Comparison of ENCODE assay signal across 17 cellular contexts in genomic region chr3:134621824-134622223, GRCh38. TPM values are rescaled to one million over a fixed set of nuclear protein-coding genes. Genes with fewer than 3 reads are reported as not detected.
DNase-seq lines count a peak whose midpoint lies in the region; ATAC-seq and TF ChIP-seq lines count a peak whose summit lies in the region.
"Had no signal": no experiment of that assay in that cellular context is flagged by ENCODE, and none has a peak within 500 bp of the region (broad histone marks: within the 10 kb centered on the region; RNA-seq: fewer than 3 reads in every experiment).

No MANE protein-coding gene starts in this region.

- H3K4me1 ChIP-seq in fibroblast of lung (ENCODE audit: control insufficient read depth, extremely low read depth, insufficient read depth, low read length) (no peaks in the 10 kb centered on the region), heart left ventricle (no peaks in the 10 kb centered on the region)
- H3K4me1 ChIP-seq: BE2C, SJSA1 had no signal

- intact Hi-C loops in heart left ventricle (cut with DNase I) (no loop called here), head of caudate nucleus (cut with DNase I) (no loop called here)

- ATAC-seq in GM18511 (IDR thresholded peaks at IDR 0.05; ENCODE audit: unreplicated experiment) (peak; percentile 54), heart left ventricle (no peak)

- H3K36me3 ChIP-seq in fibroblast of lung (ENCODE audit: control insufficient read depth, insufficient read depth, low read length): no peaks in the 10 kb centered on the region
- peaks cover 0 to 13% (median 0%) of the 10 kb centered on the region in 9 donors for H3K36me3 ChIP-seq in heart left ventricle
- H3K36me3 ChIP-seq: BE2C, SJSA1 had no signal

- no peaks in the 10 kb centered on the region for H4K20me1 ChIP-seq in fibroblast of lung (ENCODE audit: control insufficient read depth, extremely low read depth, insufficient read depth, low read length)

- no peak overlapping the region for H3K9ac ChIP-seq in fibroblast of lung (ENCODE audit: insufficient read depth, low read length)

- WGBS in heart left ventricle, 4 donors: 69 to 74% (median 72%) methylated on average over 2 of the region's 2 CpGs

- H3K79me2 ChIP-seq in fibroblast of lung (ENCODE audit: control insufficient read depth, insufficient read depth, low read length): no peaks in the 10 kb centered on the region

- H2AFZ ChIP-seq in fibroblast of lung (ENCODE audit: low read length): no peak overlapping the region
- H2AFZ ChIP-seq: PC-9 had no signal

- H3K27ac ChIP-seq in fibroblast of lung (ENCODE audit: insufficient read depth, low read length): no peak overlapping the region
- no peak overlapping the region for H3K27ac ChIP-seq in heart left ventricle
- H3K27ac ChIP-seq: PC-9, SJSA1 had no signal

- no peak overlapping the region for H3K4me3 ChIP-seq in fibroblast of lung (replicated peaks in 1 of 4; ENCODE audit: control extremely low read depth in 1 of 4, insufficient read depth in 1 of 4, low read depth in 3 of 4, low read length in 4 of 4)
- no peak overlapping the region for H3K4me3 ChIP-seq in heart left ventricle
- H3K4me3 ChIP-seq: PC-9, SJSA1 had no signal

- DNase-seq in M059J (ENCODE audit: low read depth): peak; percentile 44
- DNase-seq in fibroblast of lung (ENCODE audit: low read depth in 2 of 2): peak; percentile 15 to 22
- peak; percentile 29 for DNase-seq in stromal cell of bone marrow (ENCODE audit: low read depth)
- no peak for DNase-seq in heart left ventricle
- no peak for DNase-seq in head of caudate nucleus
- DNase-seq in ACHN: no peak
- DNase-seq: BE2C; CD4-positive, alpha-beta memory T cell; DMS79 treated with DMSO at 0.1 percent for 48 hours; GF-D8; Kasumi-1; NCI-H187; PC-9; SW 1271 had no signal

- in situ Hi-C loops in ACHN (cut with HindIII; ENCODE audit: low pct_ligation_motif_present, low pct_unique_long_range_greater_than_20kb, low sequenced_read_pairs): no loop called here

- no peak for TF ChIP-seq POLR2A in heart left ventricle (IDR thresholded peaks at IDR 0.05)

- no peaks in the 10 kb centered on the region for H3K9me3 ChIP-seq in fibroblast of lung (ENCODE audit: control insufficient read depth, insufficient read depth, low read depth, low read length)
- no peaks in the 10 kb centered on the region for H3K9me3 ChIP-seq in heart left ventricle
- H3K9me3 ChIP-seq: BE2C, SJSA1 had no signal

- H3K27me3 ChIP-seq in fibroblast of lung (ENCODE audit: control insufficient read depth, insufficient read depth, low read length): no peaks in the 10 kb centered on the region
- no peaks in the 10 kb centered on the region for H3K27me3 ChIP-seq in heart left ventricle
- H3K27me3 ChIP-seq: BE2C had no signal

- no peak overlapping the region for H3K4me2 ChIP-seq in fibroblast of lung (ENCODE audit: extremely low read depth, insufficient read depth, low read length)
- H3K4me2 ChIP-seq: PC-9 had no signal

- TF ChIP-seq CTCF in fibroblast of lung (conservative IDR thresholded peaks at IDR 0.05 in 1 of 2, IDR thresholded peaks at IDR 0.05 in 1 of 2; ENCODE audit: low read depth in 1 of 2, low read length in 2 of 2): no peak
- no peak for TF ChIP-seq CTCF in heart left ventricle (IDR thresholded peaks at IDR 0.05)

RNA-seq across cellular contexts. Expression of gene KY, which starts 29.0 kb away (rescaled TPM):
- total RNA-seq in M059J (2014; rRNA removed; shearing (Covaris generic)): 0.66 and 0.76 TPM in 2 replicates
- total RNA-seq in fibroblast of lung (under 0.01 and 0.51 TPM in 2 replicates), heart left ventricle (10 to 100 TPM in 3 of 9 donors, 1 to 10 TPM in 6; 5.7 to 22.5 (median 8.7) TPM)
- polyA plus RNA-seq in fibroblast of lung (0.12 and 0.35 TPM in 2 replicates), heart left ventricle (1 to 10 TPM; 1.4 to 2.6 TPM)
- polyA plus RNA-seq in fibroblast of lung (2012): 0.21 and 0.36 TPM in 2 replicates
- 0.48 and 1.2 TPM in 2 replicates for polyA minus RNA-seq in fibroblast of lung (ENCODE audit: low replicate concordance)
- total RNA-seq: CD4-positive, alpha-beta memory T cell; H1; PC-9 had no signal
- polyA plus RNA-seq: CD4-positive, alpha-beta memory T cell; H1 had no signal

Comparison
In these comparisons a context has a peak if more than half of its experiments do, and no peak if none do; other contexts are left out.
1. DNase-seq: peak in M059J (single experiment), fibroblast of lung (2 of 2) and stromal cell of bone marrow (single experiment); none in heart left ventricle (0 of 5), head of caudate nucleus (0 of 42) and ACHN (single experiment).